Comparison of ENCODE assay signal across 19 cellular contexts in genomic region chr7:147523056-147523455, GRCh38.
A peak's percentile ranks its signal among the peaks of the same experiment; 100 is the strongest.
DNase-seq lines count a peak whose midpoint lies in the region; ATAC-seq and TF ChIP-seq lines count a peak whose summit lies in the region.
"Had no signal": no experiment of that assay in that cellular context is flagged by ENCODE, and none has a peak within 500 bp of the region (broad histone marks: within the 10 kb centered on the region; RNA-seq: fewer than 3 reads in every experiment).

No MANE protein-coding gene starts in this region.

- peak; percentile 54 for DNase-seq in GM23248
- peak; percentile 13 for DNase-seq in fibroblast of the aortic adventitia (ENCODE audit: low read depth)
- DNase-seq in smooth muscle cell (lab: John Stamatoyannopoulos, UW; ENCODE audit: unreplicated experiment): no peak
- no peak for DNase-seq in adrenal gland
- DNase-seq in stimulated activated CD4-positive, alpha-beta T cell treated with anti-CD3 and anti-CD28 coated beads, Interleukin-2, amount 100 ng/mL, for 24 hours: no peak
- no peak for DNase-seq in stimulated activated CD4-positive, alpha-beta T cell treated with anti-CD3 and anti-CD28 coated beads, Interleukin-4, amount 100 ng/mL, for 24 hours
- DNase-seq: Calu3; CD8-positive, alpha-beta T cell; MM.1S; NCI-H1048; NCI-H1417 treated with DMSO at 0.1 percent for 48 hours; NCI-H187; NCI-H2227 treated with DMSO at 0.1 percent for 48 hours; NCI-H510A; NCI-H748 treated with DMSO at 0.1 percent for 48 hours; PC-9; RPMI8226; SHP77 had no signal

- H3K9me3 ChIP-seq in GM23248 (ENCODE audit: low read depth) (no peaks in the 10 kb centered on the region), smooth muscle cell (replicated peaks; ENCODE audit: low read depth) (no peaks in the 10 kb centered on the region), adrenal gland (replicated peaks in 1 of 3) (no peaks in the 10 kb centered on the region)

- H3F3A ChIP-seq in GM23248 (ENCODE audit: insufficient read depth) (no peaks in the 10 kb centered on the region), smooth muscle cell (ENCODE audit: low read depth) (no peaks in the 10 kb centered on the region)

- H2AFZ ChIP-seq in GM23248 (no peak overlapping the region), smooth muscle cell (ENCODE audit: low read depth) (peak overlapping the region; percentile 71)
- H2AFZ ChIP-seq: PC-9 had no signal

- no peaks in the 10 kb centered on the region for H4K20me1 ChIP-seq in GM23248 (ENCODE audit: insufficient read depth)
- H4K20me1 ChIP-seq in smooth muscle cell (ENCODE audit: low read depth): no peaks in the 10 kb centered on the region

- H3K27me3 ChIP-seq in GM23248 (replicated peaks; ENCODE audit: insufficient read depth): no peaks in the 10 kb centered on the region
- H3K27me3 ChIP-seq in smooth muscle cell (ENCODE audit: low read depth): no peaks in the 10 kb centered on the region
- H3K27me3 ChIP-seq in adrenal gland: no peaks in the 10 kb centered on the region

- in situ Hi-C loops in GM23248 (cut with MboI): no loop called here

- 11 to 21% methylated on average over 7 of the region's 7 CpGs for WGBS in GM23248 (ENCODE audit: low coverage in 1 of 2, low lambda C conversion rate in 2 of 2, missing lambda C conversion rate in 2 of 2), 2 experiments
- 36% methylated on average over 7 of the region's 7 CpGs for WGBS in smooth muscle cell (ENCODE audit: low lambda C conversion rate)
- 70 to 78% (median 77%) methylated on average over 7 of the region's 7 CpGs for WGBS in adrenal gland, 4 donors

- H3K27ac ChIP-seq in GM23248 (no peak overlapping the region), smooth muscle cell (ENCODE audit: low read depth) (no peak overlapping the region), adrenal gland (no peak overlapping the region)
- H3K27ac ChIP-seq: PC-9 had no signal

- no peaks in the 10 kb centered on the region for H3K9me2 ChIP-seq in GM23248 (ENCODE audit: insufficient read depth)

- no peak for TF ChIP-seq POLR2A in adrenal gland (IDR thresholded peaks at IDR 0.05)

- H3K36me3 ChIP-seq in GM23248 (ENCODE audit: low read depth) (no peaks in the 10 kb centered on the region), smooth muscle cell (ENCODE audit: low read depth) (no peaks in the 10 kb centered on the region), adrenal gland (replicated peaks in 1 of 2) (no peaks in the 10 kb centered on the region)

- H3K4me3 ChIP-seq in GM23248 (no peak overlapping the region), fibroblast of the aortic adventitia (ENCODE audit: low read depth, low read length) (no peak overlapping the region), smooth muscle cell (no peak overlapping the region), adrenal gland (no peak overlapping the region)
- H3K4me3 ChIP-seq: PC-9 had no signal

- intact Hi-C loops in adrenal gland (cut with DNase I): no loop called here

- no peak for TF ChIP-seq CTCF in fibroblast of the aortic adventitia (IDR thresholded peaks at IDR 0.05; ENCODE audit: insufficient read depth, low read length)
- TF ChIP-seq CTCF in smooth muscle cell (IDR thresholded peaks at IDR 0.05; ENCODE audit: borderline replicate concordance, insufficient read depth, poor library complexity, severe bottlenecking): no peak
- no peak for TF ChIP-seq CTCF in adrenal gland (IDR thresholded peaks at IDR 0.05)

- H3K9ac ChIP-seq in GM23248 (no peak overlapping the region), smooth muscle cell (ENCODE audit: low read depth) (no peak overlapping the region)

- peak; percentile 49 for ATAC-seq in SK-N-SH treated with all-trans-retinoic acid at 6 μM for 48 hours
- ATAC-seq: CD8-positive, alpha-beta T cell had no signal

- H3K4me2 ChIP-seq in GM23248 (ENCODE audit: unreplicated experiment): no peak overlapping the region
- H3K4me2 ChIP-seq in smooth muscle cell: peak overlapping the region; percentile 15
- H3K4me2 ChIP-seq: PC-9 had no signal

- no peaks in the 10 kb centered on the region for H3K4me1 ChIP-seq in GM23248 (ENCODE audit: insufficient read depth)
- no peaks in the 10 kb centered on the region for H3K4me1 ChIP-seq in smooth muscle cell (ENCODE audit: low read depth)
- H3K4me1 ChIP-seq in adrenal gland (replicated peaks in 1 of 2): no peaks in the 10 kb centered on the region

- H3K79me2 ChIP-seq in GM23248 (ENCODE audit: insufficient read depth): no peaks in the 10 kb centered on the region
- no peaks in the 10 kb centered on the region for H3K79me2 ChIP-seq in smooth muscle cell (ENCODE audit: low read depth)

TF ChIP-seq in SK-N-SH treated with all-trans-retinoic acid at 6 μM for 48 hours, 23 proteins besides CTCF, POLR2A, EP300 and RAD21:
- TF ChIP-seq GLIS3 (CRISPR knock-in tag; IDR thresholded peaks at IDR 0.05): no peak
- no peak for TF ChIP-seq ESRRG (CRISPR knock-in tag; IDR thresholded peaks at IDR 0.05)
- no peak for TF ChIP-seq BACH2 (CRISPR knock-in tag; IDR thresholded peaks at IDR 0.05; ENCODE audit: borderline replicate concordance)
- TF ChIP-seq TCF4 (CRISPR knock-in tag; IDR thresholded peaks at IDR 0.05; ENCODE audit: borderline replicate concordance): no peak
- TF ChIP-seq TSHZ2 (CRISPR knock-in tag; IDR thresholded peaks at IDR 0.05): no peak
- TF ChIP-seq PPARA (CRISPR knock-in tag; IDR thresholded peaks at IDR 0.05; ENCODE audit: borderline replicate concordance): no peak
- TF ChIP-seq OSR1 (CRISPR knock-in tag; IDR thresholded peaks at IDR 0.05): no peak
- no peak for TF ChIP-seq CREB5 (CRISPR knock-in tag; IDR thresholded peaks at IDR 0.05; ENCODE audit: low read depth)

Comparison
In these comparisons a context has a peak if more than half of its experiments do, and no peak if none do; other contexts are left out.
1. DNase-seq: peak in GM23248 (single experiment) and fibroblast of the aortic adventitia (single experiment); none in smooth muscle cell (single experiment), adrenal gland (0 of 7), stimulated activated CD4-positive, alpha-beta T cell treated with anti-CD3 and anti-CD28 coated beads, Interleukin-2, amount 100 ng/mL, for 24 hours (0 of 2) and stimulated activated CD4-positive, alpha-beta T cell treated with anti-CD3 and anti-CD28 coated beads, Interleukin-4, amount 100 ng/mL, for 24 hours (single experiment).